Comparison of ENCODE assay signal across 1 cellular context in the genomic region with DNA sequence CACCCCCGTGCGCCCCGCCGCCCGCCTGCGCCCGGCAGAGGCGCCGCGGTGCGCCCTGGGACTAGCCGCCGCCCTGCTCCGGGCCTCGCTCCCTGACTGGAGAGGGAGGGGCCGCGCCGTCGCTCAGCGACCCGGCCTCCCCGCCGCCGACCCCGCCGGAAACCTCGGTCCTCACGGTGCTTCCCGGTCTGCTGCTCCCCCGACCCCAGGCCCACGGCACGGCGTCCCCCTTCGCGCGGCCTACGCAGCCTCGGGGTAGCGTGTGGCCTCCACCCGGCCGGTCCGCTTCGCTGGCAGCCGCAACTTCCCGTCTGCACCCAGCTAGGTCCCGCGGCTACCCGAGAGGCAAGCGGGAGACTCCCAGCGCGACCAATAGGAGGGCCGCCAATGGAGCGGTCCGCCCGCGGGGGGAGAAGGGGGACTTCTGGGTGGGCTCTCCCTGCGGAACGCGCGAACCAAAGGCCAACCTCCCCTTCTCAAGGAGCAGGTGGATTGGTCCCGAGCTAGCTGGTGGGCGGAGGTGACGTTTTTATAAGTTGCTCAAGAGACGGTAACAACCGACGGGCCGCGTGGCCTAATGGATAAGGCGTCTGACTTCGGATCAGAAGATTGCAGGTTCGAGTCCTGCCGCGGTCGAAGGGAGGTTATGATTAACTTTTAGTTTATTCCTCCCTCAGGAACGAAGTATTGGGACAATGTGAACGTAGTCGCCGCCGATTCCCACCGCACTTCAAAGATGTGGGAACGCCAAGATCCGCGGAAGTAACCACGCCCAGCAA.
A peak's percentile ranks its signal among the peaks of the same experiment; 100 is the strongest.
TF ChIP-seq lines count a peak whose summit lies in the region.

A gene (minus strand): TSS at position 315 of the 779 bp plus-strand sequence. CDS start 1,070 bp downstream, outside the sequence.

TF ChIP-seq in HepG2, 621 proteins besides CTCF, POLR2A, EP300 and RAD21 (continued from another document and continues in another):
- no peak for TF ChIP-seq NFE2L2 (IDR thresholded peaks at IDR 0.05; ENCODE audit: low read length)
- peak; percentile 57; the same call in 1 of the 2 replicates for TF ChIP-seq NR2F2 (IDR thresholded peaks at IDR 0.05; ENCODE audit: borderline replicate concordance, low read depth)
- TF ChIP-seq, protein P1, sequence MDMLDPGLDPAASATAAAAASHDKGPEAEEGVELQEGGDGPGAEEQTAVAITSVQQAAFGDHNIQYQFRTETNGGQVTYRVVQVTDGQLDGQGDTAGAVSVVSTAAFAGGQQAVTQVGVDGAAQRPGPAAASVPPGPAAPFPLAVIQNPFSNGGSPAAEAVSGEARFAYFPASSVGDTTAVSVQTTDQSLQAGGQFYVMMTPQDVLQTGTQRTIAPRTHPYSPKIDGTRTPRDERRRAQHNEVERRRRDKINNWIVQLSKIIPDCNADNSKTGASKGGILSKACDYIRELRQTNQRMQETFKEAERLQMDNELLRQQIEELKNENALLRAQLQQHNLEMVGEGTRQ (IDR thresholded peaks at IDR 0.05; ENCODE audit: low read depth, low read length), result no peak
- TF ChIP-seq, protein P1 (CRISPR knock-in tag; IDR thresholded peaks at IDR 0.05; ENCODE audit: borderline replicate concordance), result no peak
- TF ChIP-seq MED1 (CRISPR knock-in tag; IDR thresholded peaks at IDR 0.05), result peak; percentile 79
- TF ChIP-seq ZNF460 (CRISPR knock-in tag; IDR thresholded peaks at IDR 0.05; ENCODE audit: borderline replicate concordance), result no peak
- 0 out of 2 replicates have a peak, but pooled peaks have one; percentile 22 for TF ChIP-seq ZNF101 (CRISPR knock-in tag; IDR thresholded peaks at IDR 0.05; ENCODE audit: borderline replicate concordance, low read depth)
- TF ChIP-seq SIN3A (IDR thresholded peaks at IDR 0.05; ENCODE audit: borderline replicate concordance, low read depth, low read length), result peak; percentile 84; the same call in 1 of the 2 replicates
- TF ChIP-seq SNRNP70 (IDR thresholded peaks at IDR 0.05; ENCODE audit: low read depth, low read length), result no peak
- TF ChIP-seq HNRNPLL (IDR thresholded peaks at IDR 0.05; ENCODE audit: low read depth, low read length, poor library complexity, severe bottlenecking), result peak; percentile 23
- TF ChIP-seq HMG20B (CRISPR knock-in tag; conservative IDR thresholded peaks at IDR 0.05), result peak; percentile 72; the same call in 1 of the 2 replicates
- peak; percentile 14; the same call in 1 of the 2 replicates for TF ChIP-seq SIN3B (IDR thresholded peaks at IDR 0.05; ENCODE audit: low read length)
- TF ChIP-seq, protein P2, sequence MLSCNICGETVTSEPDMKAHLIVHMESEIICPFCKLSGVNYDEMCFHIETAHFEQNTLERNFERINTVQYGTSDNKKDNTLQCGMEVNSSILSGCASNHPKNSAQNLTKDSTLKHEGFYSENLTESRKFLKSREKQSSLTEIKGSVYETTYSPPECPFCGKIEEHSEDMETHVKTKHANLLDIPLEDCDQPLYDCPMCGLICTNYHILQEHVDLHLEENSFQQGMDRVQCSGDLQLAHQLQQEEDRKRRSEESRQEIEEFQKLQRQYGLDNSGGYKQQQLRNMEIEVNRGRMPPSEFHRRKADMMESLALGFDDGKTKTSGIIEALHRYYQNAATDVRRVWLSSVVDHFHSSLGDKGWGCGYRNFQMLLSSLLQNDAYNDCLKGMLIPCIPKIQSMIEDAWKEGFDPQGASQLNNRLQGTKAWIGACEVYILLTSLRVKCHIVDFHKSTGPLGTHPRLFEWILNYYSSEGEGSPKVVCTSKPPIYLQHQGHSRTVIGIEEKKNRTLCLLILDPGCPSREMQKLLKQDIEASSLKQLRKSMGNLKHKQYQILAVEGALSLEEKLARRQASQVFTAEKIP (CRISPR knock-in tag; IDR thresholded peaks at IDR 0.05; ENCODE audit: borderline replicate concordance), result no peak
- TF ChIP-seq, protein P3, sequence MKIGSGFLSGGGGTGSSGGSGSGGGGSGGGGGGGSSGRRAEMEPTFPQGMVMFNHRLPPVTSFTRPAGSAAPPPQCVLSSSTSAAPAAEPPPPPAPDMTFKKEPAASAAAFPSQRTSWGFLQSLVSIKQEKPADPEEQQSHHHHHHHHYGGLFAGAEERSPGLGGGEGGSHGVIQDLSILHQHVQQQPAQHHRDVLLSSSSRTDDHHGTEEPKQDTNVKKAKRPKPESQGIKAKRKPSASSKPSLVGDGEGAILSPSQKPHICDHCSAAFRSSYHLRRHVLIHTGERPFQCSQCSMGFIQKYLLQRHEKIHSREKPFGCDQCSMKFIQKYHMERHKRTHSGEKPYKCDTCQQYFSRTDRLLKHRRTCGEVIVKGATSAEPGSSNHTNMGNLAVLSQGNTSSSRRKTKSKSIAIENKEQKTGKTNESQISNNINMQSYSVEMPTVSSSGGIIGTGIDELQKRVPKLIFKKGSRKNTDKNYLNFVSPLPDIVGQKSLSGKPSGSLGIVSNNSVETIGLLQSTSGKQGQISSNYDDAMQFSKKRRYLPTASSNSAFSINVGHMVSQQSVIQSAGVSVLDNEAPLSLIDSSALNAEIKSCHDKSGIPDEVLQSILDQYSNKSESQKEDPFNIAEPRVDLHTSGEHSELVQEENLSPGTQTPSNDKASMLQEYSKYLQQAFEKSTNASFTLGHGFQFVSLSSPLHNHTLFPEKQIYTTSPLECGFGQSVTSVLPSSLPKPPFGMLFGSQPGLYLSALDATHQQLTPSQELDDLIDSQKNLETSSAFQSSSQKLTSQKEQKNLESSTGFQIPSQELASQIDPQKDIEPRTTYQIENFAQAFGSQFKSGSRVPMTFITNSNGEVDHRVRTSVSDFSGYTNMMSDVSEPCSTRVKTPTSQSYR (CRISPR knock-in tag; IDR thresholded peaks at IDR 0.05; ENCODE audit: borderline replicate concordance), result no peak
- TF ChIP-seq, protein P4, sequence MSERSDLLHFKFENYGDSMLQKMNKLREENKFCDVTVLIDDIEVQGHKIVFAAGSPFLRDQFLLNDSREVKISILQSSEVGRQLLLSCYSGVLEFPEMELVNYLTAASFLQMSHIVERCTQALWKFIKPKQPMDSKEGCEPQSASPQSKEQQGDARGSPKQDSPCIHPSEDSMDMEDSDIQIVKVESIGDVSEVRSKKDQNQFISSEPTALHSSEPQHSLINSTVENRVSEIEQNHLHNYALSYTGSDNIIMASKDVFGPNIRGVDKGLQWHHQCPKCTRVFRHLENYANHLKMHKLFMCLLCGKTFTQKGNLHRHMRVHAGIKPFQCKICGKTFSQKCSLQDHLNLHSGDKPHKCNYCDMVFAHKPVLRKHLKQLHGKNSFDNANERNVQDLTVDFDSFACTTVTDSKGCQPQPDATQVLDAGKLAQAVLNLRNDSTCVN (CRISPR knock-in tag; IDR thresholded peaks at IDR 0.05; ENCODE audit: borderline replicate concordance), result peak; percentile 42; the same call in 1 of the 2 replicates
- peak; percentile 95; the same call in 1 of the 2 replicates for TF ChIP-seq ZNF607 (CRISPR knock-in tag; IDR thresholded peaks at IDR 0.05; ENCODE audit: borderline replicate concordance)
- no peak for TF ChIP-seq ZNF75D (CRISPR knock-in tag; IDR thresholded peaks at IDR 0.05; ENCODE audit: borderline replicate concordance)
- peak; percentile 69 for TF ChIP-seq HDAC2 (CRISPR knock-in tag; IDR thresholded peaks at IDR 0.05)
- TF ChIP-seq, protein P5, sequence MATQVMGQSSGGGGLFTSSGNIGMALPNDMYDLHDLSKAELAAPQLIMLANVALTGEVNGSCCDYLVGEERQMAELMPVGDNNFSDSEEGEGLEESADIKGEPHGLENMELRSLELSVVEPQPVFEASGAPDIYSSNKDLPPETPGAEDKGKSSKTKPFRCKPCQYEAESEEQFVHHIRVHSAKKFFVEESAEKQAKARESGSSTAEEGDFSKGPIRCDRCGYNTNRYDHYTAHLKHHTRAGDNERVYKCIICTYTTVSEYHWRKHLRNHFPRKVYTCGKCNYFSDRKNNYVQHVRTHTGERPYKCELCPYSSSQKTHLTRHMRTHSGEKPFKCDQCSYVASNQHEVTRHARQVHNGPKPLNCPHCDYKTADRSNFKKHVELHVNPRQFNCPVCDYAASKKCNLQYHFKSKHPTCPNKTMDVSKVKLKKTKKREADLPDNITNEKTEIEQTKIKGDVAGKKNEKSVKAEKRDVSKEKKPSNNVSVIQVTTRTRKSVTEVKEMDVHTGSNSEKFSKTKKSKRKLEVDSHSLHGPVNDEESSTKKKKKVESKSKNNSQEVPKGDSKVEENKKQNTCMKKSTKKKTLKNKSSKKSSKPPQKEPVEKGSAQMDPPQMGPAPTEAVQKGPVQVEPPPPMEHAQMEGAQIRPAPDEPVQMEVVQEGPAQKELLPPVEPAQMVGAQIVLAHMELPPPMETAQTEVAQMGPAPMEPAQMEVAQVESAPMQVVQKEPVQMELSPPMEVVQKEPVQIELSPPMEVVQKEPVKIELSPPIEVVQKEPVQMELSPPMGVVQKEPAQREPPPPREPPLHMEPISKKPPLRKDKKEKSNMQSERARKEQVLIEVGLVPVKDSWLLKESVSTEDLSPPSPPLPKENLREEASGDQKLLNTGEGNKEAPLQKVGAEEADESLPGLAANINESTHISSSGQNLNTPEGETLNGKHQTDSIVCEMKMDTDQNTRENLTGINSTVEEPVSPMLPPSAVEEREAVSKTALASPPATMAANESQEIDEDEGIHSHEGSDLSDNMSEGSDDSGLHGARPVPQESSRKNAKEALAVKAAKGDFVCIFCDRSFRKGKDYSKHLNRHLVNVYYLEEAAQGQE (IDR thresholded peaks at IDR 0.05; ENCODE audit: borderline replicate concordance in 1 of 2, low read depth in 1 of 2, low read length in 2 of 2), result no peak
- TF ChIP-seq ZNF251 (CRISPR knock-in tag; IDR thresholded peaks at IDR 0.05), result no peak
- TF ChIP-seq, protein P6, sequence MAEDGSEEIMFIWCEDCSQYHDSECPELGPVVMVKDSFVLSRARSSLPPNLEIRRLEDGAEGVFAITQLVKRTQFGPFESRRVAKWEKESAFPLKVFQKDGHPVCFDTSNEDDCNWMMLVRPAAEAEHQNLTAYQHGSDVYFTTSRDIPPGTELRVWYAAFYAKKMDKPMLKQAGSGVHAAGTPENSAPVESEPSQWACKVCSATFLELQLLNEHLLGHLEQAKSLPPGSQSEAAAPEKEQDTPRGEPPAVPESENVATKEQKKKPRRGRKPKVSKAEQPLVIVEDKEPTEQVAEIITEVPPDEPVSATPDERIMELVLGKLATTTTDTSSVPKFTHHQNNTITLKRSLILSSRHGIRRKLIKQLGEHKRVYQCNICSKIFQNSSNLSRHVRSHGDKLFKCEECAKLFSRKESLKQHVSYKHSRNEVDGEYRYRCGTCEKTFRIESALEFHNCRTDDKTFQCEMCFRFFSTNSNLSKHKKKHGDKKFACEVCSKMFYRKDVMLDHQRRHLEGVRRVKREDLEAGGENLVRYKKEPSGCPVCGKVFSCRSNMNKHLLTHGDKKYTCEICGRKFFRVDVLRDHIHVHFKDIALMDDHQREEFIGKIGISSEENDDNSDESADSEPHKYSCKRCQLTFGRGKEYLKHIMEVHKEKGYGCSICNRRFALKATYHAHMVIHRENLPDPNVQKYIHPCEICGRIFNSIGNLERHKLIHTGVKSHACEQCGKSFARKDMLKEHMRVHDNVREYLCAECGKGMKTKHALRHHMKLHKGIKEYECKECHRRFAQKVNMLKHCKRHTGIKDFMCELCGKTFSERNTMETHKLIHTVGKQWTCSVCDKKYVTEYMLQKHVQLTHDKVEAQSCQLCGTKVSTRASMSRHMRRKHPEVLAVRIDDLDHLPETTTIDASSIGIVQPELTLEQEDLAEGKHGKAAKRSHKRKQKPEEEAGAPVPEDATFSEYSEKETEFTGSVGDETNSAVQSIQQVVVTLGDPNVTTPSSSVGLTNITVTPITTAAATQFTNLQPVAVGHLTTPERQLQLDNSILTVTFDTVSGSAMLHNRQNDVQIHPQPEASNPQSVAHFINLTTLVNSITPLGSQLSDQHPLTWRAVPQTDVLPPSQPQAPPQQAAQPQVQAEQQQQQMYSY (CRISPR knock-in tag; IDR thresholded peaks at IDR 0.05), result no peak
- TF ChIP-seq, protein P7, sequence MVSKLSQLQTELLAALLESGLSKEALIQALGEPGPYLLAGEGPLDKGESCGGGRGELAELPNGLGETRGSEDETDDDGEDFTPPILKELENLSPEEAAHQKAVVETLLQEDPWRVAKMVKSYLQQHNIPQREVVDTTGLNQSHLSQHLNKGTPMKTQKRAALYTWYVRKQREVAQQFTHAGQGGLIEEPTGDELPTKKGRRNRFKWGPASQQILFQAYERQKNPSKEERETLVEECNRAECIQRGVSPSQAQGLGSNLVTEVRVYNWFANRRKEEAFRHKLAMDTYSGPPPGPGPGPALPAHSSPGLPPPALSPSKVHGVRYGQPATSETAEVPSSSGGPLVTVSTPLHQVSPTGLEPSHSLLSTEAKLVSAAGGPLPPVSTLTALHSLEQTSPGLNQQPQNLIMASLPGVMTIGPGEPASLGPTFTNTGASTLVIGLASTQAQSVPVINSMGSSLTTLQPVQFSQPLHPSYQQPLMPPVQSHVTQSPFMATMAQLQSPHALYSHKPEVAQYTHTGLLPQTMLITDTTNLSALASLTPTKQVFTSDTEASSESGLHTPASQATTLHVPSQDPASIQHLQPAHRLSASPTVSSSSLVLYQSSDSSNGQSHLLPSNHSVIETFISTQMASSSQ (IDR thresholded peaks at IDR 0.05; ENCODE audit: low read depth), result peak; percentile 59
- TF ChIP-seq, protein P7 (CRISPR knock-in tag; IDR thresholded peaks at IDR 0.05; ENCODE audit: borderline replicate concordance), result peak; percentile 62; the same call in 1 of the 2 replicates
- TF ChIP-seq ZNF350 (CRISPR knock-in tag; IDR thresholded peaks at IDR 0.05; ENCODE audit: borderline replicate concordance, low read depth), result peak; percentile 92
- TF ChIP-seq ZNF367 (CRISPR knock-in tag; IDR thresholded peaks at IDR 0.05; ENCODE audit: borderline replicate concordance), result no peak
- TF ChIP-seq, protein P8, sequence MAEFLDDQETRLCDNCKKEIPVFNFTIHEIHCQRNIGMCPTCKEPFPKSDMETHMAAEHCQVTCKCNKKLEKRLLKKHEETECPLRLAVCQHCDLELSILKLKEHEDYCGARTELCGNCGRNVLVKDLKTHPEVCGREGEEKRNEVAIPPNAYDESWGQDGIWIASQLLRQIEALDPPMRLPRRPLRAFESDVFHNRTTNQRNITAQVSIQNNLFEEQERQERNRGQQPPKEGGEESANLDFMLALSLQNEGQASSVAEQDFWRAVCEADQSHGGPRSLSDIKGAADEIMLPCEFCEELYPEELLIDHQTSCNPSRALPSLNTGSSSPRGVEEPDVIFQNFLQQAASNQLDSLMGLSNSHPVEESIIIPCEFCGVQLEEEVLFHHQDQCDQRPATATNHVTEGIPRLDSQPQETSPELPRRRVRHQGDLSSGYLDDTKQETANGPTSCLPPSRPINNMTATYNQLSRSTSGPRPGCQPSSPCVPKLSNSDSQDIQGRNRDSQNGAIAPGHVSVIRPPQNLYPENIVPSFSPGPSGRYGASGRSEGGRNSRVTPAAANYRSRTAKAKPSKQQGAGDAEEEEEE (CRISPR knock-in tag; IDR thresholded peaks at IDR 0.05; ENCODE audit: borderline replicate concordance), result no peak
- TF ChIP-seq ZNF674 (CRISPR knock-in tag; IDR thresholded peaks at IDR 0.05; ENCODE audit: low read depth), result no peak
